In genomic region chr5:83715316-83716060, GRCh38 we compare ENCODE assay signal across 21 cellular contexts. TPM values are rescaled to one million over a fixed set of nuclear protein-coding genes. Genes with fewer than 3 reads are reported as not detected.
DNase-seq lines count a peak whose midpoint lies in the region; ATAC-seq and TF ChIP-seq lines count a peak whose summit lies in the region.
"Had no signal": no experiment of that assay in that cellular context is flagged by ENCODE, and none has a peak within 500 bp of the region (broad histone marks: within the 10 kb centered on the region; RNA-seq: fewer than 3 reads in every experiment).

No MANE protein-coding gene starts in this region.

- H3K36me3 ChIP-seq in GM23248 (ENCODE audit: low read depth) (no peaks in the 10 kb centered on the region), WERI-Rb-1 (no peaks in the 10 kb centered on the region)
- H3K36me3 ChIP-seq: lower lobe of right lung, vagina had no signal

- no peaks in the 10 kb centered on the region for H3K79me2 ChIP-seq in GM23248 (ENCODE audit: insufficient read depth)

- H3K9me3 ChIP-seq in GM23248 (ENCODE audit: low read depth) (no peaks in the 10 kb centered on the region), WERI-Rb-1 (ENCODE audit: severe bottlenecking) (no peaks in the 10 kb centered on the region)
- H3K9me3 ChIP-seq: lower lobe of right lung, vagina had no signal

- H3K27me3 ChIP-seq in GM23248 (replicated peaks; ENCODE audit: insufficient read depth): 0 out of 2 replicates have a peak, but pooled peaks cover 11% of the 10 kb centered on the region
- no peaks in the 10 kb centered on the region for H3K27me3 ChIP-seq in WERI-Rb-1 (ENCODE audit: insufficient read depth, low read depth, severe bottlenecking)
- H3K27me3 ChIP-seq: vagina had no signal

- H3K27ac ChIP-seq in GM23248: no peak overlapping the region
- H3K27ac ChIP-seq in WERI-Rb-1: no peak overlapping the region
- H3K27ac ChIP-seq: lower lobe of right lung, vagina had no signal

- H3K4me3 ChIP-seq in GM23248 (no peak overlapping the region), astrocyte of the cerebellum (ENCODE audit: low read depth, low read length) (peak overlapping the region; percentile 2), WERI-Rb-1 (ENCODE audit: low read depth, low read length) (no peak overlapping the region)
- H3K4me3 ChIP-seq: lower lobe of right lung, vagina had no signal

- no peak overlapping the region for H3K9ac ChIP-seq in GM23248

- no peaks in the 10 kb centered on the region for H4K20me1 ChIP-seq in GM23248 (ENCODE audit: insufficient read depth)

- H3K4me1 ChIP-seq in GM23248 (ENCODE audit: insufficient read depth): peaks cover 6% of the 10 kb centered on the region; the same call in 1 of the 2 replicates
- H3K4me1 ChIP-seq: lower lobe of right lung, vagina had no signal

- peak; percentile 25 for DNase-seq in AG20443 (ENCODE audit: low spot score)
- DNase-seq in GM23248: peak; percentile 21
- DNase-seq in astrocyte of the cerebellum (ENCODE audit: low read depth): no peak
- DNase-seq in glomerular visceral epithelial cell (ENCODE audit: extremely low spot score): peak; percentile 30
- no peak for DNase-seq in NCI-H2171 treated with DMSO at 0.1 percent for 48 hours (lab: John Stamatoyannopoulos, UW)
- DNase-seq in NCI-H748 (lab: John Stamatoyannopoulos, UW; ENCODE audit: unreplicated experiment): no peak
- no peak for DNase-seq in WERI-Rb-1
- DNase-seq: activated CD4-positive, alpha-beta T cell treated with anti-CD3 and anti-CD28 coated beads, Interleukin-2, amount 10 ng/mL, durations not matched to agents 7 days and 5 days; activated naive CD4-positive, alpha-beta T cell; aorta; CD4-positive, alpha-beta memory T cell; H9; lower lobe of right lung; naive B cell; NCI-H1105; small intestine; stimulated activated CD4-positive, alpha-beta T cell treated with anti-CD3 and anti-CD28 coated beads, Interleukin-4, amount 100 ng/mL, for 1 hour; SW 1271 had no signal

- WGBS in GM23248 (ENCODE audit: low coverage in 1 of 2, low lambda C conversion rate in 2 of 2, missing lambda C conversion rate in 2 of 2), 2 experiments: 57 to 62% methylated on average over 4 of the region's 4 CpGs

- TF ChIP-seq CTCF in astrocyte of the cerebellum (IDR thresholded peaks at IDR 0.05; ENCODE audit: low read depth, low read length, missing control alignments): no peak
- no peak for TF ChIP-seq CTCF in WERI-Rb-1 (IDR thresholded peaks at IDR 0.05; ENCODE audit: low read depth, low read length)

- no peaks in the 10 kb centered on the region for H3F3A ChIP-seq in GM23248 (ENCODE audit: insufficient read depth)

- H3K4me2 ChIP-seq in GM23248 (ENCODE audit: unreplicated experiment): no peak overlapping the region

- no peak for ATAC-seq in HG03196 (IDR thresholded peaks at IDR 0.05; ENCODE audit: unreplicated experiment)
- ATAC-seq: lower lobe of right lung had no signal

- no peak overlapping the region for H2AFZ ChIP-seq in GM23248

- H3K9me2 ChIP-seq in GM23248 (ENCODE audit: insufficient read depth): no peaks in the 10 kb centered on the region

- in situ Hi-C loops in GM23248 (cut with MboI) (loop anchor here (25.0 kb wide), 1 partner anchor 747 kb away; no protein-coding TSS in a partner anchor), astrocyte of the cerebellum (cut with HindIII; ENCODE audit: low sequenced_read_pairs) (no loop called here)

RNA-seq across cellular contexts. Expression of gene HAPLN1, which starts 5.2 kb away (rescaled TPM):
- total RNA-seq in GM23248 (2014; rRNA removed; shearing (Covaris generic)): 49.7 and 69.6 TPM in 2 replicates
- polyA plus RNA-seq in GM23248 (2016; fragmentation: Nextera tagmentation; extraction: Ambion mirVana): 77.6 and 78.4 TPM in 2 replicates
- total RNA-seq: activated CD4-positive, alpha-beta T cell treated with anti-CD3 and anti-CD28 coated beads, Interleukin-2, amount 10 ng/mL, durations not matched to agents 7 days and 5 days; CD4-positive, alpha-beta memory T cell; vagina had no signal
- polyA plus RNA-seq: AG04450; CD4-positive, alpha-beta memory T cell had no signal

Comparison
In these comparisons a context has a peak if more than half of its experiments do, and no peak if none do; other contexts are left out.
1. DNase-seq: peak in AG20443 (single experiment), GM23248 (single experiment) and glomerular visceral epithelial cell (single experiment); none in astrocyte of the cerebellum (single experiment), NCI-H2171 treated with DMSO at 0.1 percent for 48 hours (single experiment), NCI-H748 (single experiment) and WERI-Rb-1 (single experiment).